1 cellular context compared by ENCODE assay signal in genomic region chr1:27601771-27602509, GRCh38.
TF ChIP-seq lines count a peak whose summit lies in the region.

No MANE protein-coding gene starts in this region.

TF ChIP-seq in GM12878, 131 proteins besides CTCF, POLR2A, EP300 and RAD21 (continued from another document):
- TF ChIP-seq, protein P1, sequence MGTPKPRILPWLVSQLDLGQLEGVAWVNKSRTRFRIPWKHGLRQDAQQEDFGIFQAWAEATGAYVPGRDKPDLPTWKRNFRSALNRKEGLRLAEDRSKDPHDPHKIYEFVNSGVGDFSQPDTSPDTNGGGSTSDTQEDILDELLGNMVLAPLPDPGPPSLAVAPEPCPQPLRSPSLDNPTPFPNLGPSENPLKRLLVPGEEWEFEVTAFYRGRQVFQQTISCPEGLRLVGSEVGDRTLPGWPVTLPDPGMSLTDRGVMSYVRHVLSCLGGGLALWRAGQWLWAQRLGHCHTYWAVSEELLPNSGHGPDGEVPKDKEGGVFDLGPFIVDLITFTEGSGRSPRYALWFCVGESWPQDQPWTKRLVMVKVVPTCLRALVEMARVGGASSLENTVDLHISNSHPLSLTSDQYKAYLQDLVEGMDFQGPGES (IDR thresholded peaks at IDR 0.05) = no peak
- TF ChIP-seq NR2C1 (IDR thresholded peaks at IDR 0.05) = no peak
- no peak for TF ChIP-seq CREM (IDR thresholded peaks at IDR 0.05; ENCODE audit: low read depth)
- no peak for TF ChIP-seq BACH1 (IDR thresholded peaks at IDR 0.05; ENCODE audit: borderline replicate concordance)
- peak; percentile 66 for TF ChIP-seq IKZF1 (conservative IDR thresholded peaks at IDR 0.05)
- no peak for TF ChIP-seq HDAC6 (IDR thresholded peaks at IDR 0.05; ENCODE audit: unreplicated experiment)
- TF ChIP-seq, protein P2, sequence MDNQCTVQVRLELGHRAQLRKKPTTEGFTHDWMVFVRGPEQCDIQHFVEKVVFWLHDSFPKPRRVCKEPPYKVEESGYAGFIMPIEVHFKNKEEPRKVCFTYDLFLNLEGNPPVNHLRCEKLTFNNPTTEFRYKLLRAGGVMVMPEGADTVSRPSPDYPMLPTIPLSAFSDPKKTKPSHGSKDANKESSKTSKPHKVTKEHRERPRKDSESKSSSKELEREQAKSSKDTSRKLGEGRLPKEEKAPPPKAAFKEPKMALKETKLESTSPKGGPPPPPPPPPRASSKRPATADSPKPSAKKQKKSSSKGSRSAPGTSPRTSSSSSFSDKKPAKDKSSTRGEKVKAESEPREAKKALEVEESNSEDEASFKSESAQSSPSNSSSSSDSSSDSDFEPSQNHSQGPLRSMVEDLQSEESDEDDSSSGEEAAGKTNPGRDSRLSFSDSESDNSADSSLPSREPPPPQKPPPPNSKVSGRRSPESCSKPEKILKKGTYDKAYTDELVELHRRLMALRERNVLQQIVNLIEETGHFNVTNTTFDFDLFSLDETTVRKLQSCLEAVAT (IDR thresholded peaks at IDR 0.05) = no peak
- TF ChIP-seq ZNF687 (IDR thresholded peaks at IDR 0.05) = no peak
- no peak for TF ChIP-seq SMAD5 (IDR thresholded peaks at IDR 0.05; ENCODE audit: low read depth)
- TF ChIP-seq ZBTB11 (CRISPR knock-in tag; IDR thresholded peaks at IDR 0.05) = no peak
- no peak for TF ChIP-seq E4F1 (IDR thresholded peaks at IDR 0.05; ENCODE audit: borderline replicate concordance, partially characterized antibody)
- no peak for TF ChIP-seq CBX3 (IDR thresholded peaks at IDR 0.05; ENCODE audit: borderline replicate concordance, low read depth)
- peak; percentile 37 to 56; a peak in 2 of 4 replicates for TF ChIP-seq IKZF2 (IDR thresholded peaks at IDR 0.05)
- peak; percentile 78 for TF ChIP-seq GATAD2B (conservative IDR thresholded peaks at IDR 0.05; ENCODE audit: low read depth)
- TF ChIP-seq MAX (IDR thresholded peaks at IDR 0.05; ENCODE audit: low read depth, low read length) = no peak
- no peak for TF ChIP-seq MTA2 (IDR thresholded peaks at IDR 0.05; ENCODE audit: low read depth)
- TF ChIP-seq TAF1 (IDR thresholded peaks at IDR 0.05; ENCODE audit: borderline replicate concordance, low read depth, low read length) = no peak
